In genomic region chr16:1678500-1679098, GRCh38 we compare ENCODE assay signal across 8 cellular contexts. TPM values are rescaled to one million over a fixed set of nuclear protein-coding genes. Genes with fewer than 3 reads are reported as not detected.
DNase-seq lines count a peak whose midpoint lies in the region; TF ChIP-seq lines count a peak whose summit lies in the region.

No MANE protein-coding gene starts in this region.

- DNase-seq in NCI-H1417 (lab: John Stamatoyannopoulos, UW) (peak; percentile 50 to 67 (median 65)), NCI-H1417 treated with DMSO at 0.1 percent for 48 hours (lab: John Stamatoyannopoulos, UW) (no peak), HT1080 (ENCODE audit: low read depth) (peak; percentile 30), WERI-Rb-1 (peak; percentile 37), cerebellar cortex (ENCODE audit: low spot score) (peak; percentile 49), lower leg skin (ENCODE audit: low spot score in 2 of 2) (no peak), HuH-7 (ENCODE audit: low spot score) (no peak)
- peak in 2 of 3 donors; percentile 7 to 43 for DNase-seq in stimulated activated CD4-positive, alpha-beta T cell treated with anti-CD3 and anti-CD28 coated beads, TNF-alpha, amount 100 ng/mL, for 1 hour (ENCODE audit: low read depth in 3 of 3, low spot score in 1 of 3)

- peaks cover 66% of the 10 kb centered on the region for H3K36me3 ChIP-seq in WERI-Rb-1

- H3K9me3 ChIP-seq in WERI-Rb-1 (ENCODE audit: severe bottlenecking), result no peaks in the 10 kb centered on the region

- 0 to 1% methylated on average over 15 to 27 of the region's 45 CpGs for WGBS in lower leg skin, 2 donors

- intact Hi-C loops in lower leg skin (cut with DNase I; ENCODE audit: low total_unique reads), result no loop called here

- no peak for TF ChIP-seq POLR2A in lower leg skin (IDR thresholded peaks at IDR 0.05)

- H3K4me3 ChIP-seq in WERI-Rb-1 (ENCODE audit: low read depth, low read length) (peak overlapping the region; percentile 63), lower leg skin (ENCODE audit: low read depth, poor library complexity, severe bottlenecking) (peak overlapping the region; percentile 48)

- peak overlapping the region; percentile 95 for H3K27ac ChIP-seq in WERI-Rb-1

- TF ChIP-seq CTCF in WERI-Rb-1 (IDR thresholded peaks at IDR 0.05; ENCODE audit: low read depth, low read length) (no peak), lower leg skin (IDR thresholded peaks at IDR 0.05) (no peak)

- H3K27me3 ChIP-seq in WERI-Rb-1 (ENCODE audit: insufficient read depth, low read depth, severe bottlenecking), result no peaks in the 10 kb centered on the region

RNA-seq across cellular contexts. Expression of gene JPT2, which starts 0.5 kb away (rescaled TPM):
- total RNA-seq in HT1080 (2014; rRNA removed; shearing (Covaris generic)), result 87.1 and 111 TPM in 2 replicates
- polyA plus RNA-seq in HT1080 (2015; cell fraction: cytosol; rRNA removed), result 93.2 and 97.4 TPM in 2 replicates
- 63.7 and 71.6 TPM in 2 replicates for polyA plus RNA-seq in HT1080 (2015; cell fraction: nucleus; rRNA removed)
- 10 to 100 TPM; 23.3 to 40.1 (median 38.1) TPM for total RNA-seq in lower leg skin

RNA-seq across cellular contexts. Expression of gene MAPK8IP3, which starts 27.4 kb away (rescaled TPM):
- total RNA-seq in HT1080 (2014; rRNA removed; shearing (Covaris generic)), result 24.4 and 27.4 TPM in 2 replicates
- polyA plus RNA-seq in HT1080 (2015; cell fraction: cytosol; rRNA removed), result 14.5 and 15.7 TPM in 2 replicates
- polyA plus RNA-seq in HT1080 (2015; cell fraction: nucleus; rRNA removed), result 396 and 436 TPM in 2 replicates
- total RNA-seq in lower leg skin, result 10 to 100 TPM; 59.9 to 95.8 (median 62.9) TPM

Comparison
In these comparisons a context has a peak if more than half of its experiments do, and no peak if none do; other contexts are left out.
1. DNase-seq: peak in NCI-H1417 (3 of 3), HT1080 (single experiment), WERI-Rb-1 (single experiment), cerebellar cortex (single experiment) and stimulated activated CD4-positive, alpha-beta T cell treated with anti-CD3 and anti-CD28 coated beads, TNF-alpha, amount 100 ng/mL, for 1 hour (2 of 3); none in NCI-H1417 treated with DMSO at 0.1 percent for 48 hours (single experiment), lower leg skin (0 of 2) and HuH-7 (single experiment).